ENCODE assay signal across 23 cellular contexts in the genomic region with DNA sequence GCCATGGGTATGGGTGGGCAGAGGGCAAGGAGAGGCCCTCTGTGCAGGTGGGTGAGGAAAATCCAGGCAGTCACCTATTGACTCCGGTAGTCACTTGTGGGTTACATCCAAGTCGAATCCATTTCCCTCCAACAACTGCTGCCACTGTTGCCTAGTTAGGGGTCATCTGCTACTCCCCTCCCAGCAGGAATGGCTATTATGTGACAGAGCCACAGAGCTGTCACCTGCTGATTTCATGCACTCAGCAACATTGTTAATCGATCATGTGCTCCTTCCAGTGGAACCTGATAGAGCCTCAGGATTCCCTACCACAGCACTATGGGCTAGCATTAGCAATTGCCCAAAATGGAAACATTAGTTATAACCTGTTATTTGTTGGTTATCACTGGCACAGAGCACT. TPM values are rescaled to one million over a fixed set of nuclear protein-coding genes. Genes with fewer than 3 reads are reported as not detected.
DNase-seq lines count a peak whose midpoint lies in the region; ATAC-seq and TF ChIP-seq lines count a peak whose summit lies in the region.
"Had no signal": no experiment of that assay in that cellular context is flagged by ENCODE, and none has a peak within 500 bp of the region (broad histone marks: within the 10 kb centered on the region; RNA-seq: fewer than 3 reads in every experiment).

No MANE protein-coding gene starts in this region.

- H3K27me3 ChIP-seq in transverse colon (no peaks in the 10 kb centered on the region), BE2C (no peaks in the 10 kb centered on the region)
- H3K27me3 ChIP-seq: Peyer's patch had no signal

- H3K9me3 Mint-ChIP-seq in activated naive CD4-positive, alpha-beta T cell treated with anti-CD3 and anti-CD28 coated beads, Interleukin-2, amount 10 ng/mL, durations not matched to agents 7 days and 5 days = no peaks in the 10 kb centered on the region
- no peaks in the 10 kb centered on the region for H3K9me3 Mint-ChIP-seq in activated naive CD4-positive, alpha-beta T cell treated with anti-CD3 and anti-CD28 coated beads, Interleukin-2, amount 50 U/mL, for 72 hours

- no peak for ATAC-seq in activated naive CD4-positive, alpha-beta T cell treated with anti-CD3 and anti-CD28 coated beads, Interleukin-2, amount 50 U/mL, for 72 hours
- ATAC-seq in HG03521 (IDR thresholded peaks at IDR 0.05; ENCODE audit: unreplicated experiment) = no peak
- ATAC-seq: HepG2, K562 had no signal

- TF ChIP-seq EP300 in transverse colon (IDR thresholded peaks at IDR 0.05; ENCODE audit: low read depth) = no peak

- in situ Hi-C loops in transverse colon (cut with MboI; ENCODE audit: low pct_ligation_motif_present in 1 of 4, low pct_unique_long_range_greater_than_20kb in 1 of 4, low sequenced_read_pairs in 3 of 4) = loop anchor here (10.0 kb wide), 3 partner anchors 189 to 249 kb away; a partner anchor contains a TSS

- peaks cover 59% of the 10 kb centered on the region for H3K36me3 Mint-ChIP-seq in activated naive CD4-positive, alpha-beta T cell treated with anti-CD3 and anti-CD28 coated beads, Interleukin-2, amount 10 ng/mL, durations not matched to agents 7 days and 5 days
- H3K36me3 Mint-ChIP-seq in activated naive CD4-positive, alpha-beta T cell treated with anti-CD3 and anti-CD28 coated beads, Interleukin-2, amount 50 U/mL, for 72 hours = peaks cover 30 to 45% of the 10 kb centered on the region in 2 donors

- CTCF ChIA-PET in activated naive CD4-positive, alpha-beta T cell treated with anti-CD3 and anti-CD28 coated beads, Interleukin-2, amount 10 ng/mL, durations not matched to agents 7 days and 5 days (lab: Charles Lee) = interaction anchor here (0.7 to 9.3 kb wide), 2 partner anchors 246 to 253 kb away, joined by 3 to 420 read pairs; no protein-coding TSS in a partner anchor
- CTCF ChIA-PET in HEK293 (lab: Yijun Ruan, JAX) = interaction anchor here (9.4 kb wide), 1 partner anchor 247 kb away, joined by 216 read pairs; no protein-coding TSS in a partner anchor

- H3K9me3 ChIP-seq in HEK293 (ENCODE audit: control insufficient read depth, insufficient read depth, low read depth, low read length) (no peaks in the 10 kb centered on the region), transverse colon (no peaks in the 10 kb centered on the region), BE2C (no peaks in the 10 kb centered on the region)
- H3K9me3 ChIP-seq: Peyer's patch had no signal

- H3K4me1 Mint-ChIP-seq in activated naive CD4-positive, alpha-beta T cell treated with anti-CD3 and anti-CD28 coated beads, Interleukin-2, amount 10 ng/mL, durations not matched to agents 7 days and 5 days = peaks cover 35% of the 10 kb centered on the region

- WGBS in transverse colon (ENCODE audit: low coverage in 1 of 2), 2 donors = 100% methylated on average over 3 of the region's 3 CpGs; no CpG with 5 or more reads in 1 of the 2 donors

- no peak overlapping the region for H3K4me3 Mint-ChIP-seq in activated naive CD4-positive, alpha-beta T cell treated with anti-CD3 and anti-CD28 coated beads, Interleukin-2, amount 10 ng/mL, durations not matched to agents 7 days and 5 days
- H3K4me3 Mint-ChIP-seq: CD4-positive, CD25-positive, alpha-beta regulatory T cell had no signal

- H3K4me3 ChIP-seq in HEK293 (ENCODE audit: low read depth, low read length) = no peak overlapping the region
- H3K4me3 ChIP-seq in transverse colon = no peak overlapping the region
- no peak overlapping the region for H3K4me3 ChIP-seq in BE2C (ENCODE audit: low read depth, low read length)
- H3K4me3 ChIP-seq: K562, Peyer's patch had no signal

- POLR2A ChIA-PET in HEK293 (lab: Yijun Ruan, JAX) = no interaction called here

- H3K27ac Mint-ChIP-seq in activated naive CD4-positive, alpha-beta T cell treated with anti-CD3 and anti-CD28 coated beads, Interleukin-2, amount 10 ng/mL, durations not matched to agents 7 days and 5 days = peak overlapping the region; percentile 50
- H3K27ac Mint-ChIP-seq in activated naive CD4-positive, alpha-beta T cell treated with anti-CD3 and anti-CD28 coated beads, Interleukin-2, amount 50 U/mL, for 72 hours = no peak overlapping the region
- H3K27ac Mint-ChIP-seq: CD4-positive, CD25-positive, alpha-beta regulatory T cell had no signal

- no peak for DNase-seq in activated naive CD4-positive, alpha-beta T cell treated with anti-CD3 and anti-CD28 coated beads, Interleukin-2, amount 10 ng/mL, durations not matched to agents 7 days and 5 days
- no peak for DNase-seq in activated naive CD4-positive, alpha-beta T cell treated with anti-CD3 and anti-CD28 coated beads, Interleukin-2, amount 50 U/mL, for 72 hours (ENCODE audit: low spot score in 2 of 2)
- DNase-seq in transverse colon (no peak), BE2C (no peak)
- DNase-seq: CD4-positive, CD25-positive, alpha-beta regulatory T cell; DMS153; DND-41; Kasumi-1; NCI-H1105; NCI-H1436 treated with DMSO at 0.1 percent for 48 hours; NCI-H2029; NCI-H2171 treated with DMSO at 0.1 percent for 48 hours; NCI-H446; NCI-H524 treated with DMSO at 0.1 percent for 48 hours; NCI-H82; OCI-M1; Peyer's patch; SHP77 treated with DMSO at 0.1 percent for 48 hours had no signal

- no peak for TF ChIP-seq POLR2A in transverse colon (IDR thresholded peaks at IDR 0.05)

- H3K27ac ChIP-seq in HEK293 (ENCODE audit: extremely low read depth, low read depth, low read length) = no peak overlapping the region
- H3K27ac ChIP-seq in VCaP = peak overlapping the region; percentile 73; the same call in 1 of the 2 replicates
- H3K27ac ChIP-seq in transverse colon = no peak overlapping the region
- H3K27ac ChIP-seq: Peyer's patch had no signal

- peaks cover 20 to 96% of the 10 kb centered on the region in 2 experiments for H3K36me3 ChIP-seq in HEK293 (ENCODE audit: control insufficient read depth in 2 of 2, insufficient read depth in 1 of 2, low read length in 2 of 2)
- peaks cover 0 to 28% (median 6%) of the 10 kb centered on the region in 4 donors for H3K36me3 ChIP-seq in transverse colon
- peaks cover 45% of the 10 kb centered on the region for H3K36me3 ChIP-seq in BE2C

- H3K4me1 ChIP-seq in HEK293 (ENCODE audit: control insufficient read depth, insufficient read depth, low read length) = no peaks in the 10 kb centered on the region
- peaks cover 0 to 9% (median 5%) of the 10 kb centered on the region in 4 donors for H3K4me1 ChIP-seq in transverse colon
- H3K4me1 ChIP-seq in BE2C = no peaks in the 10 kb centered on the region
- H3K4me1 ChIP-seq: Peyer's patch had no signal

- no peaks in the 10 kb centered on the region for H3K27me3 Mint-ChIP-seq in activated naive CD4-positive, alpha-beta T cell treated with anti-CD3 and anti-CD28 coated beads, Interleukin-2, amount 10 ng/mL, durations not matched to agents 7 days and 5 days
- H3K27me3 Mint-ChIP-seq: CD4-positive, CD25-positive, alpha-beta regulatory T cell had no signal

- intact Hi-C loops in transverse colon (cut with DNase I; ENCODE audit: low total_unique reads) = loop anchor here (10.0 kb wide), 1 partner anchor 189 kb away; a partner anchor contains a TSS

- TF ChIP-seq CTCF in HEK293 (tag by site-specific recombination; IDR thresholded peaks at IDR 0.05) = no peak
- TF ChIP-seq CTCF in VCaP (conservative IDR thresholded peaks at IDR 0.05) = no peak
- TF ChIP-seq CTCF in transverse colon (IDR thresholded peaks at IDR 0.05) = no peak
- no peak for TF ChIP-seq CTCF in BE2C (IDR thresholded peaks at IDR 0.05; ENCODE audit: low read depth, low read length)

TF ChIP-seq in HEK293, 187 proteins besides CTCF, POLR2A, EP300 and RAD21:
- TF ChIP-seq ZBTB17 (tag by site-specific recombination; IDR thresholded peaks at IDR 0.05) = no peak
- TF ChIP-seq ZIC2 (tag by site-specific recombination; IDR thresholded peaks at IDR 0.05) = peak; percentile 54

RNA-seq across cellular contexts. Expression of a gene that starts 31.4 kb away (rescaled TPM):
- total RNA-seq in activated naive CD4-positive, alpha-beta T cell treated with anti-CD3 and anti-CD28 coated beads, Interleukin-2, amount 50 U/mL, for 72 hours = 10 to 100 TPM; 32.8 to 38.8 TPM
- total RNA-seq in transverse colon = 10 to 100 TPM; 11.1 to 17.6 (median 13.3) TPM
- polyA plus RNA-seq in BE2C (2012; ENCODE audit: insufficient read depth, insufficient read length, low read depth) = 32.5 TPM

RNA-seq across cellular contexts. Expression of a gene that starts 31.8 kb away (rescaled TPM):
- 100 to 1,000 TPM; 193 to 230 TPM for total RNA-seq in activated naive CD4-positive, alpha-beta T cell treated with anti-CD3 and anti-CD28 coated beads, Interleukin-2, amount 50 U/mL, for 72 hours
- 100 to 1,000 TPM in 1 of 4 donors, 10 to 100 TPM in 3; 67.7 to 189 (median 83.0) TPM for total RNA-seq in transverse colon
- 30.8 TPM for polyA plus RNA-seq in BE2C (2012; ENCODE audit: insufficient read depth, insufficient read length, low read depth)
